21 cellular contexts compared by ENCODE assay signal in the genomic region with DNA sequence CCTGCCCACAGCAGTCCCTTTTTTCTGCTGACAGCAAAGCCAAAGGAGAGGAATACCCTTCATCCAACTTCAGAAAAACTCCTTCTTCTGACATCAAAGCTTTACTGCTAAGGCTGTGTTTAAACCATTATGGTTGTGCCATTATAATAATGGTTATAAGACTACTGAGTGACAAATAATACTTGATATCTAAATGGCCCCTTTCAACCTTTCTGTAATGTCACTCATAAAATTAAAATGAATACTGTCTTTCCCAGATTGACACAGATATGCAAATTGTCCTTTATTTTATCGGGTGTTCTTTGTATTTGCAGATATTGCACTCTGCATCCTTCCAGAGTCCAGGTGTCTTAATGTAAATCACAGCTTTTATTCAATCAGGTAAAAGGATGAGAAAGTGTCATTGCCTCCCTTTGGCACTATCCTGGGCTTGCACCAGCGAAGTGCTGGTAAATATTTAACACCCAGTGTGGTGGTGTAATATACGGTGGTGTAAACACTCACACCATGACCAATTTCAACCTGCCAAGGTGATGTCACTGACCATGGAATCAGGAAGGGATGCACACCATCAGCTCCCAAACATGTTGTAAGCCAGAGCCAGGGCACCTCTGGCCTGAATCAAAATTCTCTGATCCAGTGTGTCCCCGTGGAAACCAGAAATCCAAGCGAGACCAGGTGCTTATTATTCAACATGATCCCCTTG.
"Had no signal": no experiment of that assay in that cellular context is flagged by ENCODE, and none has a peak within 500 bp of the region (broad histone marks: within the 10 kb centered on the region; RNA-seq: fewer than 3 reads in every experiment).

No MANE protein-coding gene starts in this region.

- H3K9me3 ChIP-seq: esophagus squamous epithelium, neutrophil, psoas muscle, sigmoid colon, stomach, thoracic aorta, transverse colon had no signal

- H3K4me3 ChIP-seq: esophagus squamous epithelium, hepatocyte, psoas muscle, sigmoid colon, skin epidermis, stomach, thoracic aorta, transverse colon had no signal

- H3K79me2 ChIP-seq: hepatocyte had no signal

- H3K27me3 ChIP-seq: esophagus squamous epithelium, hepatocyte, neutrophil, sigmoid colon, stomach, transverse colon had no signal

- H3K27ac ChIP-seq: epithelial cell of prostate, esophagus squamous epithelium, hepatocyte, neutrophil, psoas muscle, sigmoid colon, skin epidermis, stomach, thoracic aorta, transverse colon had no signal

- DNase-seq: effector memory CD8-positive, alpha-beta T cell; esophagus squamous epithelium; foreskin fibroblast; head of caudate nucleus; kidney; mammary epithelial cell; naive thymus-derived CD4-positive, alpha-beta T cell; nephron progenitor cell; psoas muscle; sigmoid colon; stimulated activated CD4-positive, alpha-beta T cell treated with anti-CD3 and anti-CD28 coated beads, Interleukin-2, amount 100 ng/mL, for 24 hours; stimulated activated CD4-positive, alpha-beta T cell treated with anti-CD3 and anti-CD28 coated beads, Interleukin-4, amount 100 ng/mL, for 4 hours; stimulated activated naive B cell treated with anti-CD40 and anti-IgM and Interleukin-4, amounts not matched to agents 10 μg/mL and 1 μg/mL and 100 μg/mL, for 72 hours; stomach; substantia nigra; transverse colon had no signal

- H3K36me3 ChIP-seq: esophagus squamous epithelium, neutrophil, sigmoid colon, stomach, thoracic aorta, transverse colon had no signal

- H3K4me2 ChIP-seq: hepatocyte had no signal

- H2AFZ ChIP-seq: hepatocyte had no signal
